Comparison of ENCODE assay signal across 14 cellular contexts in the genomic region with DNA sequence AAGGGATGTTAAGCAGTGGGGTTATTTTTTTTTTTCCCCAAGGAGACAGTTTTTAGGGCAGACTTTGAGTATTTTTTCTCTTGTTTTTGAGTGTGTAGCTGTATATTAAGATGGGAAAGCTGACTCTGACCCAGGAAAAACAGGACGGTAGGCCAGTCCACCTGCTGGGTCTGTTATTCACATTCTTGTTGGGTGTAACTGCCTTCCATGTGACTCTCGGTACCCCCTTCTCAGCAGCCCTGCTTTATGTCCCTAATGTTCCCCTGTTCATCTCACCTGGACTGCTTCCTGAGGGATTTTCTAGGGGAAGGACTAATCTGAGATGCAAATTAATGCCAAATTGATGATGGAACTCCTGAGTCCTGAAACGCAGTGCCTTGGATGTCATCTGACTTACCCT. TPM values are rescaled to one million over a fixed set of nuclear protein-coding genes. Genes with fewer than 3 reads are reported as not detected.
A peak's percentile ranks its signal among the peaks of the same experiment; 100 is the strongest.
DNase-seq lines count a peak whose midpoint lies in the region; ATAC-seq, FAIRE-seq and TF ChIP-seq lines count a peak whose summit lies in the region.
"Had no signal": no experiment of that assay in that cellular context is flagged by ENCODE, and none has a peak within 500 bp of the region (broad histone marks: within the 10 kb centered on the region; RNA-seq: fewer than 3 reads in every experiment).

No MANE protein-coding gene starts in this region.

- no peak for ATAC-seq in right cardiac atrium
- no peak for ATAC-seq in left cardiac atrium
- no peak for ATAC-seq in aorta (ENCODE audit: low FRiP score)
- ATAC-seq in GM21447 (IDR thresholded peaks at IDR 0.05; ENCODE audit: unreplicated experiment) = no peak
- ATAC-seq: stimulated activated naive B cell treated with anti-CD40 and anti-IgM and Interleukin-4, amounts not matched to agents 10 μg/mL and 1 μg/mL and 100 μg/mL, for 72 hours had no signal

- H4K8ac ChIP-seq in trophoblast cell (ENCODE audit: low read depth, low read length) = no peak overlapping the region

- no peaks in the 10 kb centered on the region for H3K27me3 Mint-ChIP-seq in endodermal cell (ENCODE audit: insufficient read depth)
- H3K27me3 Mint-ChIP-seq: activated CD4-positive, alpha-beta T cell treated with anti-CD3 and anti-CD28 coated beads, Interleukin-2, amount 10 ng/mL, durations not matched to agents 7 days and 5 days; stimulated activated naive B cell treated with anti-CD40 and anti-IgM and Interleukin-4, amounts not matched to agents 10 μg/mL and 1 μg/mL and 100 μg/mL, for 72 hours had no signal

- DNase-seq in right cardiac atrium (no peak), left cardiac atrium (no peak), endodermal cell (no peak), trophoblast cell (no peak), aorta (no peak), HTR-8/SVneo (ENCODE audit: insufficient read length, low spot score) (no peak), ecto neural progenitor cell (ENCODE audit: low spot score) (no peak)
- DNase-seq: activated CD4-positive, alpha-beta T cell treated with anti-CD3 and anti-CD28 coated beads, Interleukin-2, amount 10 ng/mL, durations not matched to agents 7 days and 5 days; activated T-cell treated with anti-CD3 and anti-CD28 coated beads, Interleukin-2, amount 50 U/mL, for 48 hours; KG1; NCI-H1694; retina; stimulated activated naive B cell treated with anti-CD40 and anti-IgM and Interleukin-4, amounts not matched to agents 10 μg/mL and 1 μg/mL and 100 μg/mL, for 72 hours had no signal

- no peaks in the 10 kb centered on the region for H3K9me3 ChIP-seq in right cardiac atrium (ENCODE audit: control insufficient read depth, low read length)
- H3K9me3 ChIP-seq in endodermal cell (ENCODE audit: control insufficient read depth, low read length) = no peaks in the 10 kb centered on the region
- no peaks in the 10 kb centered on the region for H3K9me3 ChIP-seq in trophoblast cell (ENCODE audit: insufficient read depth, low read depth, low read length)
- no peaks in the 10 kb centered on the region for H3K9me3 ChIP-seq in aorta (ENCODE audit: control insufficient read depth, low read length)

- no peak overlapping the region for H2BK12ac ChIP-seq in trophoblast cell (ENCODE audit: low read length)

- peaks cover 32% of the 10 kb centered on the region for H3K79me2 ChIP-seq in trophoblast cell (ENCODE audit: control insufficient read depth, insufficient read depth, low read length, poor library complexity)

- H4K91ac ChIP-seq in trophoblast cell (ENCODE audit: low read depth, low read length) = no peak overlapping the region

- intact Hi-C loops in right cardiac atrium (cut with DNase I) (no loop called here), left cardiac atrium (cut with DNase I) (no loop called here), aorta (cut with DNase I) (loop anchor here (5.0 kb wide), 2 partner anchors 35 to 70 kb away; no protein-coding TSS in a partner anchor)

- no peak overlapping the region for H2BK5ac ChIP-seq in trophoblast cell (ENCODE audit: low read depth, low read length, poor library complexity)

- H3K4me3 ChIP-seq in right cardiac atrium (ENCODE audit: low read length) (no peak overlapping the region), endodermal cell (ENCODE audit: low read length) (no peak overlapping the region), trophoblast cell (ENCODE audit: low read depth, low read length) (no peak overlapping the region), aorta (ENCODE audit: low read length in 2 of 2) (no peak overlapping the region)

- H3K27ac Mint-ChIP-seq in endodermal cell = peak overlapping the region; percentile 19
- H3K27ac Mint-ChIP-seq: activated CD4-positive, alpha-beta T cell treated with anti-CD3 and anti-CD28 coated beads, Interleukin-2, amount 10 ng/mL, durations not matched to agents 7 days and 5 days; stimulated activated naive B cell treated with anti-CD40 and anti-IgM and Interleukin-4, amounts not matched to agents 10 μg/mL and 1 μg/mL and 100 μg/mL, for 72 hours had no signal

- no peak overlapping the region for H3K23ac ChIP-seq in trophoblast cell (ENCODE audit: low read length)

- WGBS in right cardiac atrium = 66% methylated on average over 3 of the region's 3 CpGs
- WGBS in endodermal cell (ENCODE audit: insufficient coverage in 1 of 2, insufficient read length in 1 of 2), 2 experiments = 75 to 78% methylated on average over 3 of the region's 3 CpGs
- WGBS in trophoblast cell (ENCODE audit: extremely low coverage, insufficient coverage, insufficient read length) = no CpG with 5 or more reads among the region's 3 CpGs
- 58% methylated on average over 3 of the region's 3 CpGs for WGBS in aorta, 2 donors

- H3K4me1 ChIP-seq in right cardiac atrium (ENCODE audit: control insufficient read depth, insufficient read depth, low read length) (peaks cover 59% of the 10 kb centered on the region), endodermal cell (ENCODE audit: control insufficient read depth, insufficient read depth, low read length) (peaks cover 3% of the 10 kb centered on the region), trophoblast cell (ENCODE audit: control insufficient read depth in 1 of 2, insufficient read depth in 2 of 2, low read length in 2 of 2) (peaks cover 29 to 33% of the 10 kb centered on the region in 2 experiments), aorta (ENCODE audit: control insufficient read depth in 1 of 2, insufficient read depth in 2 of 2, low read length in 2 of 2) (peaks cover 21 to 56% of the 10 kb centered on the region in 2 donors)

- no peak for TF ChIP-seq CTCF in endodermal cell (conservative IDR thresholded peaks at IDR 0.05)

- no peak overlapping the region for H3K18ac ChIP-seq in trophoblast cell (ENCODE audit: low read length)

- peaks cover 15% of the 10 kb centered on the region for H3K36me3 Mint-ChIP-seq in endodermal cell (ENCODE audit: low read depth)

- no peak overlapping the region for H3K4me2 ChIP-seq in trophoblast cell (ENCODE audit: low read length)

- FAIRE-seq in HTR-8/SVneo (lab: Jason Lieb, UNC) = no peak

- peak overlapping the region; percentile 77 for H3K4ac ChIP-seq in trophoblast cell (ENCODE audit: low read depth, low read length)

- no peaks in the 10 kb centered on the region for H3K9me3 Mint-ChIP-seq in endodermal cell
- H3K9me3 Mint-ChIP-seq: activated CD4-positive, alpha-beta T cell treated with anti-CD3 and anti-CD28 coated beads, Interleukin-2, amount 10 ng/mL, durations not matched to agents 7 days and 5 days had no signal

- no peak overlapping the region for H2AK5ac ChIP-seq in trophoblast cell (ENCODE audit: low read length)

- no peak overlapping the region for H3K9ac ChIP-seq in endodermal cell (ENCODE audit: extremely low read depth, low read length, poor library complexity, severe bottlenecking)
- no peak overlapping the region for H3K9ac ChIP-seq in trophoblast cell (ENCODE audit: low read length)

- H3K27ac ChIP-seq in right cardiac atrium (ENCODE audit: low read length) (peak overlapping the region; percentile 77), endodermal cell (ENCODE audit: low read depth, low read length) (no peak overlapping the region), trophoblast cell (ENCODE audit: low read depth, low read length) (no peak overlapping the region), aorta (ENCODE audit: low read depth in 1 of 2, low read length in 2 of 2) (peak overlapping the region; percentile 51 to 61)

- H2AFZ ChIP-seq in trophoblast cell (ENCODE audit: insufficient read depth, low read length, poor library complexity) = no peak overlapping the region

- H3K27me3 ChIP-seq in right cardiac atrium (ENCODE audit: control insufficient read depth, insufficient read depth) = no peaks in the 10 kb centered on the region
- no peaks in the 10 kb centered on the region for H3K27me3 ChIP-seq in endodermal cell (ENCODE audit: control insufficient read depth, insufficient read depth, low read length, poor library complexity, severe bottlenecking)
- no peaks in the 10 kb centered on the region for H3K27me3 ChIP-seq in trophoblast cell (ENCODE audit: insufficient read depth, low read length)
- no peaks in the 10 kb centered on the region for H3K27me3 ChIP-seq in aorta (ENCODE audit: control insufficient read depth in 1 of 2, insufficient read depth in 2 of 2, low read length in 1 of 2)

- H3K36me3 ChIP-seq in endodermal cell (ENCODE audit: control insufficient read depth, insufficient read depth, low read length) = no peaks in the 10 kb centered on the region
- H3K36me3 ChIP-seq in trophoblast cell (ENCODE audit: control insufficient read depth in 1 of 2, insufficient read depth in 2 of 2, low read length in 2 of 2) = no peaks in the 10 kb centered on the region
- peaks cover 0 to 3% of the 10 kb centered on the region in 2 donors for H3K36me3 ChIP-seq in aorta (ENCODE audit: control insufficient read depth in 1 of 2, insufficient read depth in 2 of 2, low read length in 1 of 2)

- no peak overlapping the region for H3K4me3 Mint-ChIP-seq in endodermal cell
- H3K4me3 Mint-ChIP-seq: activated CD4-positive, alpha-beta T cell treated with anti-CD3 and anti-CD28 coated beads, Interleukin-2, amount 10 ng/mL, durations not matched to agents 7 days and 5 days; stimulated activated naive B cell treated with anti-CD40 and anti-IgM and Interleukin-4, amounts not matched to agents 10 μg/mL and 1 μg/mL and 100 μg/mL, for 72 hours had no signal

- H4K12ac ChIP-seq in trophoblast cell (ENCODE audit: low read depth, low read length) = no peak overlapping the region

- peaks cover 9% of the 10 kb centered on the region for H3K79me1 ChIP-seq in trophoblast cell (ENCODE audit: low read length)

- H3K14ac ChIP-seq in trophoblast cell (ENCODE audit: low read length) = no peak overlapping the region

- H2BK120ac ChIP-seq in trophoblast cell (ENCODE audit: insufficient read depth, low read length, poor library complexity) = no peak overlapping the region

- peaks cover 27% of the 10 kb centered on the region for H3K4me1 Mint-ChIP-seq in endodermal cell

RNA-seq across cellular contexts. Expression of a gene that starts 21.9 kb away (rescaled TPM):
- total RNA-seq in right cardiac atrium (10 to 100 TPM; 33.2 to 50.0 (median 39.8) TPM), left cardiac atrium (10 to 100 TPM; 34.0 to 38.6 TPM), endodermal cell (10 to 100 TPM; 16.4 to 20.3 TPM), aorta (10 to 100 TPM; 66.8 to 89.6 TPM)
- polyA plus RNA-seq in right cardiac atrium (16.4 TPM), aorta (10 to 100 TPM; 11.0 to 21.4 TPM)
- polyA plus RNA-seq in endodermal cell (2013, experiment 1 of 2) = 15.0 TPM
- 14.8 TPM for polyA plus RNA-seq in endodermal cell (2013, experiment 2 of 2)
- 30.9 and 31.9 TPM in 2 replicates for polyA plus RNA-seq in trophoblast cell (2013)

Comparison
In these comparisons a context has a peak if more than half of its experiments do, and no peak if none do; other contexts are left out.
1. H3K27ac ChIP-seq: peak in right cardiac atrium (single experiment) and aorta (2 of 2); none in endodermal cell (single experiment) and trophoblast cell (single experiment).
2. intact Hi-C loops: an anchor here in aorta (5.0 kb wide); none called in right cardiac atrium and left cardiac atrium.